ENCODE assay signal across 15 cellular contexts in genomic region chr13:103788061-103788652, GRCh38.
A peak's percentile ranks its signal among the peaks of the same experiment; 100 is the strongest.
DNase-seq lines count a peak whose midpoint lies in the region; ATAC-seq and TF ChIP-seq lines count a peak whose summit lies in the region.
"Had no signal": no experiment of that assay in that cellular context is flagged by ENCODE, and none has a peak within 500 bp of the region (broad histone marks: within the 10 kb centered on the region; RNA-seq: fewer than 3 reads in every experiment).

No MANE protein-coding gene starts in this region.

- no peaks in the 10 kb centered on the region for H3K9me3 ChIP-seq in A673 (ENCODE audit: low read depth, low read length, poor library complexity, severe bottlenecking)
- no peaks in the 10 kb centered on the region for H3K9me3 ChIP-seq in left ventricle myocardium inferior (replicated peaks)
- H3K9me3 ChIP-seq in psoas muscle = no peaks in the 10 kb centered on the region
- H3K9me3 ChIP-seq: pancreas had no signal

- intact Hi-C loops in A673 (cut with micrococcal nuclease; ENCODE audit: unreplicated experiment) (no loop called here), left ventricle myocardium inferior (cut with micrococcal nuclease) (no loop called here), psoas muscle (cut with DNase I) (no loop called here)

- POLR2A ChIA-PET in A673 (lab: Charles Lee; ENCODE audit: low non-redundant PET) (no interaction called here), HEK293T (lab: Yijun Ruan, JAX) (no interaction called here)

- no peaks in the 10 kb centered on the region for H3K36me3 Mint-ChIP-seq in activated naive CD4-positive, alpha-beta T cell treated with anti-CD3 and anti-CD28 coated beads, Interleukin-2, amount 50 U/mL, for 72 hours

- TF ChIP-seq CTCF in A673 (conservative IDR thresholded peaks at IDR 0.05; ENCODE audit: low read depth, low read length) = 0 out of 2 replicates have a peak, but pooled peaks have one; percentile 25
- peak; percentile 59 for TF ChIP-seq CTCF in left ventricle myocardium inferior (IDR thresholded peaks at IDR 0.05; ENCODE audit: borderline replicate concordance)
- TF ChIP-seq CTCF in psoas muscle (IDR thresholded peaks at IDR 0.05) = no peak

- CTCF ChIA-PET in A673 (lab: Charles Lee) = no interaction called here
- CTCF ChIA-PET in HEK293T (lab: Yijun Ruan, JAX) = no interaction called here

- ATAC-seq in psoas muscle (no peak), HG03571 (IDR thresholded peaks at IDR 0.05; ENCODE audit: unreplicated experiment) (no peak), GM19023 (IDR thresholded peaks at IDR 0.05; ENCODE audit: unreplicated experiment) (no peak)
- no peak for ATAC-seq in activated naive CD4-positive, alpha-beta T cell treated with anti-CD3 and anti-CD28 coated beads, Interleukin-2, amount 50 U/mL, for 72 hours
- ATAC-seq: pancreas had no signal

- H3K27ac ChIP-seq in A673 (ENCODE audit: low read depth, low read length, poor library complexity, severe bottlenecking) (no peak overlapping the region), left ventricle myocardium inferior (replicated peaks) (no peak overlapping the region), psoas muscle (no peak overlapping the region)
- H3K27ac ChIP-seq: pancreas had no signal

- H3K4me3 ChIP-seq in A673 (ENCODE audit: low read depth, low read length, poor library complexity, severe bottlenecking) (no peak overlapping the region), left ventricle myocardium inferior (no peak overlapping the region), psoas muscle (no peak overlapping the region)
- H3K4me3 ChIP-seq: pancreas had no signal

- H3K9me3 Mint-ChIP-seq in activated naive CD4-positive, alpha-beta T cell treated with anti-CD3 and anti-CD28 coated beads, Interleukin-2, amount 50 U/mL, for 72 hours = peaks cover 14 to 15% of the 10 kb centered on the region in 2 donors

- H3K4me1 ChIP-seq in A673 (ENCODE audit: insufficient read depth, low read length, poor library complexity, severe bottlenecking) = no peaks in the 10 kb centered on the region
- peaks cover 4% of the 10 kb centered on the region for H3K4me1 ChIP-seq in left ventricle myocardium inferior
- no peaks in the 10 kb centered on the region for H3K4me1 ChIP-seq in psoas muscle
- H3K4me1 ChIP-seq: pancreas had no signal

- BruUV-seq in A673 (replicated peaks; lab: Mats Ljungman, UMichigan) = no TSS peak

- DNase-seq in A673 (ENCODE audit: low spot score) (peak; percentile 4), HEK293T (ENCODE audit: extremely low spot score) (peak; percentile 4), SK-N-DZ (ENCODE audit: low spot score) (peak; percentile 41), left ventricle myocardium inferior (peak; percentile 31), psoas muscle (no peak)
- DNase-seq in activated naive CD4-positive, alpha-beta T cell treated with anti-CD3 and anti-CD28 coated beads, Interleukin-2, amount 50 U/mL, for 72 hours (ENCODE audit: low spot score in 2 of 2) = no peak
- DNase-seq: activated CD8-positive, alpha-beta memory T cell treated with anti-CD3 and anti-CD28 coated beads, Interleukin-2, amount 50 U/mL, for 4 hours; AML-193; erythroblast; GOT3; pancreas; stimulated activated CD4-positive, alpha-beta T cell treated with anti-CD3 and anti-CD28 coated beads, Interleukin-4, amount 100 ng/mL, for 24 hours; T-helper 9 cell had no signal

- H3K27ac Mint-ChIP-seq in activated naive CD4-positive, alpha-beta T cell treated with anti-CD3 and anti-CD28 coated beads, Interleukin-2, amount 50 U/mL, for 72 hours = no peak overlapping the region

- no peaks in the 10 kb centered on the region for H3K36me3 ChIP-seq in A673 (ENCODE audit: insufficient read depth, low read length, poor library complexity, severe bottlenecking)
- H3K36me3 ChIP-seq in left ventricle myocardium inferior = no peaks in the 10 kb centered on the region
- no peaks in the 10 kb centered on the region for H3K36me3 ChIP-seq in psoas muscle (ENCODE audit: insufficient read depth in 1 of 2, low read depth in 1 of 2)
- H3K36me3 ChIP-seq: pancreas had no signal

- H3K27me3 ChIP-seq in A673 (replicated peaks; ENCODE audit: insufficient read depth, low read depth, low read length, poor library complexity) (no peaks in the 10 kb centered on the region), left ventricle myocardium inferior (ENCODE audit: low read depth) (no peaks in the 10 kb centered on the region), psoas muscle (ENCODE audit: insufficient read depth in 3 of 3, low read length in 2 of 3) (no peaks in the 10 kb centered on the region)
- H3K27me3 ChIP-seq: pancreas had no signal

- 43 to 60% (median 56%) methylated on average over 2 of the region's 2 CpGs for WGBS in psoas muscle, 3 donors

TF ChIP-seq in HEK293T, 16 proteins besides CTCF, POLR2A, EP300 and RAD21:
- TF ChIP-seq ARNT (IDR thresholded peaks at IDR 0.05) = no peak
- no peak for TF ChIP-seq BHLHE40 (IDR thresholded peaks at IDR 0.05; ENCODE audit: borderline replicate concordance)
- TF ChIP-seq ZNF384 (IDR thresholded peaks at IDR 0.05) = no peak
- TF ChIP-seq HDGF (IDR thresholded peaks at IDR 0.05; ENCODE audit: borderline replicate concordance) = no peak

Comparison
In these comparisons a context has a peak if more than half of its experiments do, and no peak if none do; other contexts are left out.
1. DNase-seq: peak in A673 (single experiment), HEK293T (single experiment), SK-N-DZ (single experiment) and left ventricle myocardium inferior (single experiment); none in psoas muscle (0 of 2) and activated naive CD4-positive, alpha-beta T cell treated with anti-CD3 and anti-CD28 coated beads, Interleukin-2, amount 50 U/mL, for 72 hours (0 of 2).